Comparison of ENCODE assay signal across 12 cellular contexts in the genomic region with DNA sequence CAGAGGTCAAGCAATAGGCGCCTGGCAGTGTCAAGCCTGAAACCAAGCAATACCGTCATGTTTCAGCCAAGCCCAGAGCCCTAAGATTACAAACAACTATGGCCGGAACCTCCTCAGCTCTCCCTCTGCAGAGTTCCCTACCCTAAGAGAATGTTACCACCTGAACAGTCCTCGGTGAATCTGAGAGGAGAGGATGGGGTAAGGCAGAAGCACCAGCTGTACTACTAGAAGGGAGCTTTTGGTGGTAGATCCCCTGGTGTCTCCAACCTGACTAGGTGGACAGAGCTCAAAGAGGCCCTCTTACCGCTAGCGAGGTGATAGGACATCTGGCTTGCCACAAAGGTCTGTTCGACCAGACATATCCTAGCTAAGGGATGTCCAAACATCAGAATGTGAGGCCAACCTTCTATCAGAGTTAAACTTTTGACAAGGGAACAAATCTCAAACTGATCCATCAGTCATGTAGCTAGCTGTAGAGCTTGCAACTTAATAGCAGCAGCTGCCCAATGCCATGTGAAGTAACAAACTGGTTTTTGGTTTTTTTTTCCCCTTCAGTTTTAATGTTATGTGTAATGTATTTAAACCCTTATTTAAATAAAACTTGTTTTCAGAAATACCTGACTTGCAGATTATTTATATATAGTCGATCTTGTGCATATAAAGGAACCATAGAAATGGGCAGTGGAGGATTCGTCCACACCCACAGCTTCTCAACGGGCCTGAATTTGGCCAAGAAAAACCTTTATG. TPM values are rescaled to one million over a fixed set of nuclear protein-coding genes. Genes with fewer than 3 reads are reported as not detected.
DNase-seq lines count a peak whose midpoint lies in the region; ATAC-seq and TF ChIP-seq lines count a peak whose summit lies in the region.
"Had no signal": no experiment of that assay in that cellular context is flagged by ENCODE, and none has a peak within 500 bp of the region (broad histone marks: within the 10 kb centered on the region; RNA-seq: fewer than 3 reads in every experiment).

No MANE protein-coding gene starts in this region.

- peaks cover 28% of the 10 kb centered on the region for H3K4me1 Mint-ChIP-seq in neural crest cell

- H3K9ac ChIP-seq in DND-41 (ENCODE audit: low read depth, low read length) = no peak overlapping the region
- H3K9ac ChIP-seq in colonic mucosa (ENCODE audit: low read depth in 2 of 2, low read length in 2 of 2) = no peak overlapping the region

- H3K27ac Mint-ChIP-seq in neural crest cell (ENCODE audit: unreplicated experiment) = no peak overlapping the region

- H3K4me3 Mint-ChIP-seq in neural crest cell = peak overlapping the region; percentile 99

- peaks cover 16% of the 10 kb centered on the region for H3K27me3 Mint-ChIP-seq in neural crest cell (ENCODE audit: low read depth)

- H3K27me3 ChIP-seq in DND-41 (ENCODE audit: insufficient read depth, low read length, poor library complexity) (no peaks in the 10 kb centered on the region), PC-9 (ENCODE audit: insufficient read depth, low read depth) (no peaks in the 10 kb centered on the region; the same call in 1 of the 2 replicates), colonic mucosa (no peaks in the 10 kb centered on the region)

- H3K36me3 Mint-ChIP-seq in neural crest cell (ENCODE audit: low read depth) = peaks cover 33% of the 10 kb centered on the region

- H3K4me2 ChIP-seq in DND-41 (ENCODE audit: insufficient read depth, low read length) (peak overlapping the region; percentile 74; the same call in 1 of the 2 replicates), PC-9 (peak overlapping the region; percentile 99)

- H2AFZ ChIP-seq in DND-41 (ENCODE audit: low read depth, low read length) (no peak overlapping the region), PC-9 (no peak overlapping the region)

- H3K4me3 ChIP-seq in DND-41 (ENCODE audit: low read depth in 1 of 2, low read length in 2 of 2) (peak overlapping the region in 1 of 2 experiments; percentile 2; a peak in 1 of 4 replicates), PC-9 (peak overlapping the region; percentile 88; the same call in 1 of the 2 replicates), colonic mucosa (no peak overlapping the region)

- H3K79me2 ChIP-seq in DND-41 (ENCODE audit: insufficient read depth, low read length) = peaks cover 26% of the 10 kb centered on the region
- peaks cover 32% of the 10 kb centered on the region for H3K79me2 ChIP-seq in PC-9 (ENCODE audit: low read depth)

- H3K27ac ChIP-seq in DND-41 (ENCODE audit: low read length) (no peak overlapping the region), PC-9 (peak overlapping the region; percentile 99), colonic mucosa (peak overlapping the region; percentile 99)

- H3K4me1 ChIP-seq in DND-41 (ENCODE audit: insufficient read depth, low read length) (peaks cover 27% of the 10 kb centered on the region), PC-9 (replicated peaks; ENCODE audit: insufficient read depth) (peaks cover 23% of the 10 kb centered on the region), colonic mucosa (peaks cover 9% of the 10 kb centered on the region)

- DNase-seq in DND-41 (no peak), PC-9 (no peak), colonic mucosa (no peak), neural crest cell (ENCODE audit: low read depth, low spot score) (no peak), midbrain (lab: John Stamatoyannopoulos, UW) (no peak), KBM-7 (no peak)
- DNase-seq: cortex of kidney, NCI-H1092, T-helper 9 cell had no signal

- CTCF ChIA-PET in PC-9 (lab: Charles Lee) = no interaction called here

- H3K9me2 ChIP-seq in PC-9 (ENCODE audit: insufficient read depth) = no peaks in the 10 kb centered on the region

- POLR2A ChIA-PET in PC-9 (lab: Charles Lee; ENCODE audit: unreplicated experiment) = interaction anchor here (0.5 to 0.6 kb wide), 3 partner anchors 149 to 324 kb away, joined by 3 to 8 read pairs (median 4); no protein-coding TSS in a partner anchor

- TF ChIP-seq CTCF in DND-41 (IDR thresholded peaks at IDR 0.05; ENCODE audit: borderline replicate concordance, extremely low read depth, low read length, poor library complexity, severe bottlenecking) (no peak), PC-9 (conservative IDR thresholded peaks at IDR 0.05) (no peak), colonic mucosa (IDR thresholded peaks at IDR 0.05) (no peak), neural crest cell (conservative IDR thresholded peaks at IDR 0.05) (no peak)

- H3F3A ChIP-seq in PC-9 (ENCODE audit: insufficient read depth, low read depth) = peaks cover 73% of the 10 kb centered on the region

- no peaks in the 10 kb centered on the region for H3K9me3 Mint-ChIP-seq in neural crest cell

- in situ Hi-C loops in KBM-7 (cut with MboI; ENCODE audit: low pct_unique_long_range_greater_than_20kb, low sequenced_read_pairs) = no loop called here

- intact Hi-C loops in PC-9 (cut with micrococcal nuclease; ENCODE audit: unreplicated experiment) = no loop called here
- intact Hi-C loops in colonic mucosa (cut with DNase I) = no loop called here

- H3K36me3 ChIP-seq in DND-41 (ENCODE audit: insufficient read depth, low read length) = peaks cover 55% of the 10 kb centered on the region
- H3K36me3 ChIP-seq in PC-9 (ENCODE audit: low read depth) = peaks cover 36% of the 10 kb centered on the region
- peaks cover 28% of the 10 kb centered on the region for H3K36me3 ChIP-seq in colonic mucosa

- peaks cover 40% of the 10 kb centered on the region for H4K20me1 ChIP-seq in DND-41 (ENCODE audit: insufficient read depth, low read length)
- peaks cover 35% of the 10 kb centered on the region for H4K20me1 ChIP-seq in PC-9 (ENCODE audit: insufficient read depth)

- ATAC-seq in DND-41 (ENCODE audit: insufficient read depth, low read depth) (no peak), HG03095 (IDR thresholded peaks at IDR 0.05; ENCODE audit: unreplicated experiment) (no peak), GM21619 (IDR thresholded peaks at IDR 0.05; ENCODE audit: unreplicated experiment) (no peak)

- BruUV-seq in PC-9 (replicated peaks; lab: Mats Ljungman, UMichigan) = no TSS peak

- H3K9me3 ChIP-seq in DND-41 (ENCODE audit: insufficient read depth, low read length, severe bottlenecking) (no peaks in the 10 kb centered on the region), PC-9 (ENCODE audit: insufficient read depth, low read depth) (no peaks in the 10 kb centered on the region), colonic mucosa (no peaks in the 10 kb centered on the region)

RNA-seq across cellular contexts. Expression of a gene that starts 2.5 kb away (rescaled TPM):
- 775 and 874 TPM in 2 replicates for total RNA-seq in PC-9 (2021)
- 100 to 1,000 TPM; 574 to 740 TPM for total RNA-seq in colonic mucosa
- 617 and 620 TPM in 2 replicates for total RNA-seq in neural crest cell

RNA-seq across cellular contexts. Expression of a gene that starts 20.9 kb away (rescaled TPM):
- 0.87 TPM in 1 of 2 replicates, not detected in the other for total RNA-seq in PC-9 (2021)
- not detected for total RNA-seq in colonic mucosa
- not detected in 2 replicates for total RNA-seq in neural crest cell
- total RNA-seq: liver had no signal

RNA-seq across cellular contexts. Expression of a gene that starts 43.2 kb away (rescaled TPM):
- total RNA-seq in PC-9 (2021) (1.1 and 2.2 TPM in 2 replicates), colonic mucosa (under 1 TPM; 0.10 to 0.53 TPM), neural crest cell (1.5 and 1.6 TPM in 2 replicates)
